In the genomic region with DNA sequence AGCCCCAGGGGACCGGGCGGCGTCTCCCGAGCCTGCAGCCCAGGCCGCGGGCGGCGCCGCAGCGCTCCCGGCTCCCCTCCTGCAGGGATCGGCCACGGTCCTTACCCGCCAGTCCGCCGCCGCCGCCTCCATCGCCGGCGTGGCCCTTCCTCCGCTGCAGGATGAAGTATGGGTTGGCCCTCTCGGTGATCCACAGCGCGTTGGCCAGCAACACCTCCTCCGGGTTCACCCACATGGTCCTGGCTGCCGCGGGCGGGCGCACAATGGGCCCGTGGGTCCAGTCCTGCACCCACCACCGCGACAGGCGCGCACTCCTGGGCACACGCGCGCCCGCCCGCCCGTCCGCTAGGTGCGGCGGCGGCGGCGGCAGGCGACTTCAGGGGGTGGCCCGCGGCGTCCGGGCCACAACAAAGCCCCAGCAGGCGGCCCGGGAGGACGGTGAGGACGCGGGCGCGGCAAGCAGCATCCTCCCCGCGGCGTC, we compare ENCODE assay signal across 2 cellular contexts.
TF ChIP-seq lines count a peak whose summit lies in the region.

No MANE protein-coding gene starts in this region.

TF ChIP-seq in A549, 52 proteins besides CTCF, POLR2A, EP300 and RAD21:
- 0 out of 2 replicates have a peak, but pooled peaks have one; percentile 3 for TF ChIP-seq PHF8 (IDR thresholded peaks at IDR 0.05; ENCODE audit: borderline replicate concordance, low read depth)
- no peak for TF ChIP-seq FOSL2 (IDR thresholded peaks at IDR 0.05)
- TF ChIP-seq FOSL2 (CRISPR knock-in tag; IDR thresholded peaks at IDR 0.05): no peak

TF ChIP-seq in GM12878, 131 proteins besides CTCF, POLR2A, EP300 and RAD21:
- TF ChIP-seq YY1 (IDR thresholded peaks at IDR 0.05; ENCODE audit: low read depth, low read length): no peak
- TF ChIP-seq ASH2L (IDR thresholded peaks at IDR 0.05; ENCODE audit: borderline replicate concordance, low read depth): 0 out of 2 replicates have a peak, but pooled peaks have one; percentile 24
- no peak for TF ChIP-seq TBL1XR1 (IDR thresholded peaks at IDR 0.05; ENCODE audit: low read depth, low read length)
- TF ChIP-seq, protein P1, sequence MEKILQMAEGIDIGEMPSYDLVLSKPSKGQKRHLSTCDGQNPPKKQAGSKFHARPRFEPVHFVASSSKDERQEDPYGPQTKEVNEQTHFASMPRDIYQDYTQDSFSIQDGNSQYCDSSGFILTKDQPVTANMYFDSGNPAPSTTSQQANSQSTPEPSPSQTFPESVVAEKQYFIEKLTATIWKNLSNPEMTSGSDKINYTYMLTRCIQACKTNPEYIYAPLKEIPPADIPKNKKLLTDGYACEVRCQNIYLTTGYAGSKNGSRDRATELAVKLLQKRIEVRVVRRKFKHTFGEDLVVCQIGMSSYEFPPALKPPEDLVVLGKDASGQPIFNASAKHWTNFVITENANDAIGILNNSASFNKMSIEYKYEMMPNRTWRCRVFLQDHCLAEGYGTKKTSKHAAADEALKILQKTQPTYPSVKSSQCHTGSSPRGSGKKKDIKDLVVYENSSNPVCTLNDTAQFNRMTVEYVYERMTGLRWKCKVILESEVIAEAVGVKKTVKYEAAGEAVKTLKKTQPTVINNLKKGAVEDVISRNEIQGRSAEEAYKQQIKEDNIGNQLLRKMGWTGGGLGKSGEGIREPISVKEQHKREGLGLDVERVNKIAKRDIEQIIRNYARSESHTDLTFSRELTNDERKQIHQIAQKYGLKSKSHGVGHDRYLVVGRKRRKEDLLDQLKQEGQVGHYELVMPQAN (conservative IDR thresholded peaks at IDR 0.05): 0 out of 2 replicates have a peak, but pooled peaks have one; percentile 21
- TF ChIP-seq, protein P2, sequence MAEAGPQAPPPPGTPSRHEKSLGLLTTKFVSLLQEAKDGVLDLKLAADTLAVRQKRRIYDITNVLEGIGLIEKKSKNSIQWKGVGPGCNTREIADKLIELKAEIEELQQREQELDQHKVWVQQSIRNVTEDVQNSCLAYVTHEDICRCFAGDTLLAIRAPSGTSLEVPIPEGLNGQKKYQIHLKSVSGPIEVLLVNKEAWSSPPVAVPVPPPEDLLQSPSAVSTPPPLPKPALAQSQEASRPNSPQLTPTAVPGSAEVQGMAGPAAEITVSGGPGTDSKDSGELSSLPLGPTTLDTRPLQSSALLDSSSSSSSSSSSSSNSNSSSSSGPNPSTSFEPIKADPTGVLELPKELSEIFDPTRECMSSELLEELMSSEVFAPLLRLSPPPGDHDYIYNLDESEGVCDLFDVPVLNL (IDR thresholded peaks at IDR 0.05; ENCODE audit: low read depth, low read length): no peak
- no peak for TF ChIP-seq FOXK2 (IDR thresholded peaks at IDR 0.05)
- TF ChIP-seq, protein P3, sequence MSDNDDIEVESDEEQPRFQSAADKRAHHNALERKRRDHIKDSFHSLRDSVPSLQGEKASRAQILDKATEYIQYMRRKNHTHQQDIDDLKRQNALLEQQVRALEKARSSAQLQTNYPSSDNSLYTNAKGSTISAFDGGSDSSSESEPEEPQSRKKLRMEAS (IDR thresholded peaks at IDR 0.05; ENCODE audit: low read depth, low read length): no peak
- no peak for TF ChIP-seq MEF2B (IDR thresholded peaks at IDR 0.05; ENCODE audit: partially characterized antibody, poor library complexity, severe bottlenecking)
